Comparison of ENCODE assay signal across 25 cellular contexts in genomic region chr6:123879749-123880148, GRCh38.
A peak's percentile ranks its signal among the peaks of the same experiment; 100 is the strongest.
DNase-seq lines count a peak whose midpoint lies in the region; ATAC-seq, FAIRE-seq and TF ChIP-seq lines count a peak whose summit lies in the region.
"Had no signal": no experiment of that assay in that cellular context is flagged by ENCODE, and none has a peak within 500 bp of the region (broad histone marks: within the 10 kb centered on the region; RNA-seq: fewer than 3 reads in every experiment).

No MANE protein-coding gene starts in this region.

- H3K36me3 Mint-ChIP-seq in MCF 10A (ENCODE audit: insufficient read depth, unreplicated experiment) = no peaks in the 10 kb centered on the region
- H3K36me3 Mint-ChIP-seq: IgD-negative memory B cell had no signal

- 0% methylated on average over 2 of the region's 2 CpGs for WGBS in GM12878 (ENCODE audit: insufficient coverage, insufficient replicate concordance, low lambda C conversion rate, missing lambda C conversion rate)

- intact Hi-C loops in GM12878 (cut with micrococcal nuclease; ENCODE audit: unreplicated experiment) = no loop called here
- intact Hi-C loops in MCF 10A (cut with micrococcal nuclease) = no loop called here

- DNase-seq in GM12878 (ENCODE audit: low read depth, low spot score) (no peak), D341Med (ENCODE audit: low spot score) (no peak), MCF 10A (ENCODE audit: unreplicated experiment) (no peak), brain microvascular endothelial cell (no peak), mesenteric fat pad (ENCODE audit: low spot score) (no peak)
- DNase-seq: BE2C; EL; GF-D8; MV-4-11; NCI-H1694; NCI-H2081; NCI-H2171; NCI-H345; NCI-H524; NCI-H774; NK-92 treated with Interleukin-12 subunit alpha and Interleukin-12 subunit beta, amount 100 ng/mL, for 24 hours; SIG-M5; T-helper 1 cell; T-helper 9 cell had no signal

- no peaks in the 10 kb centered on the region for H3K9me3 Mint-ChIP-seq in MCF 10A (ENCODE audit: unreplicated experiment)

- no peak for FAIRE-seq in GM12878 (lab: Jason Lieb, UNC)
- FAIRE-seq: GM12891 had no signal

- H3K36me3 ChIP-seq in GM12878 (ENCODE audit: control insufficient read depth in 2 of 2, insufficient read depth in 2 of 2, low read length in 1 of 2) (no peaks in the 10 kb centered on the region), brain microvascular endothelial cell (replicated peaks) (no peaks in the 10 kb centered on the region)
- H3K36me3 ChIP-seq: BE2C had no signal

- no peaks in the 10 kb centered on the region for H3K4me1 Mint-ChIP-seq in MCF 10A (ENCODE audit: insufficient read depth, unreplicated experiment)
- H3K4me1 Mint-ChIP-seq: IgD-negative memory B cell had no signal

- in situ Hi-C loops in GM12878 (cut with MboI) (no loop called here), brain microvascular endothelial cell (cut with HindIII; ENCODE audit: low pct_ligation_motif_present, low sequenced_read_pairs) (no loop called here)

- no peaks in the 10 kb centered on the region for H3K79me2 ChIP-seq in GM12878 (ENCODE audit: control insufficient read depth, insufficient read depth, low read length)

- TF ChIP-seq EP300 in GM12878 (IDR thresholded peaks at IDR 0.05; ENCODE audit: borderline replicate concordance in 1 of 2, control insufficient read depth in 1 of 2, low read depth in 2 of 2, low read length in 2 of 2) = no peak

- no TSS peak for BruUV-seq in GM12878 (replicated peaks; lab: Mats Ljungman, UMichigan)
- BruUV-seq in MCF 10A (replicated peaks; lab: Mats Ljungman, UMichigan) = no TSS peak

- no peak overlapping the region for H3K27ac Mint-ChIP-seq in MCF 10A (ENCODE audit: low read depth, unreplicated experiment)
- H3K27ac Mint-ChIP-seq: IgD-negative memory B cell had no signal

- H3K9ac ChIP-seq in GM12878 (ENCODE audit: control insufficient read depth, insufficient read depth, low read length) = no peak overlapping the region

- CTCF ChIA-PET in GM12878 (lab: Yijun Ruan, JAX) (no interaction called here), MCF 10A (lab: Yijun Ruan, JAX) (no interaction called here)

- no peaks in the 10 kb centered on the region for H4K20me1 ChIP-seq in GM12878 (ENCODE audit: control insufficient read depth, insufficient read depth)

- ATAC-seq in GM18870 (IDR thresholded peaks at IDR 0.05; ENCODE audit: unreplicated experiment) = peak; percentile 55
- ATAC-seq in HG02588 (IDR thresholded peaks at IDR 0.05; ENCODE audit: unreplicated experiment) = peak; percentile 78
- peak; percentile 47 for ATAC-seq in HG02885 (IDR thresholded peaks at IDR 0.05; ENCODE audit: poor library complexity, unreplicated experiment)
- peak; percentile 54 for ATAC-seq in GM12878
- ATAC-seq: Panc1 had no signal

- no peak overlapping the region for H2AFZ ChIP-seq in GM12878 (ENCODE audit: control insufficient read depth, low read depth, low read length)

- no peaks in the 10 kb centered on the region for H3K4me1 ChIP-seq in GM12878 (ENCODE audit: control insufficient read depth, insufficient read depth, low read length)
- H3K4me1 ChIP-seq: BE2C had no signal

- H3K27ac ChIP-seq in GM12878 (ENCODE audit: control insufficient read depth, insufficient read depth) (no peak overlapping the region), brain microvascular endothelial cell (no peak overlapping the region)

- H3K27me3 Mint-ChIP-seq in MCF 10A (ENCODE audit: insufficient read depth, unreplicated experiment) = no peaks in the 10 kb centered on the region
- H3K27me3 Mint-ChIP-seq: IgD-negative memory B cell had no signal

- POLR2A ChIA-PET in GM12878 (lab: Charles Lee) (no interaction called here), MCF 10A (lab: Yijun Ruan, JAX) (no interaction called here)

- H3K4me3 ChIP-seq in GM12878 = no peak overlapping the region
- H3K4me3 ChIP-seq in brain microvascular endothelial cell (ENCODE audit: low read depth, low read length) = no peak overlapping the region

- H3K27me3 ChIP-seq in GM12878 (replicated peaks in 1 of 2; ENCODE audit: control insufficient read depth in 2 of 2, insufficient read depth in 2 of 2, low read length in 1 of 2) (no peaks in the 10 kb centered on the region), brain microvascular endothelial cell (replicated peaks) (no peaks in the 10 kb centered on the region)
- H3K27me3 ChIP-seq: BE2C had no signal

- no peak for TF ChIP-seq POLR2A in GM12878 (IDR thresholded peaks at IDR 0.05; ENCODE audit: low read depth, low read length)

- TF ChIP-seq CTCF in GM12878 (IDR thresholded peaks at IDR 0.05 in 2 of 3, conservative IDR thresholded peaks at IDR 0.05 in 1 of 3; ENCODE audit: control insufficient read depth in 2 of 3, extremely low read depth in 1 of 3, insufficient read depth in 1 of 3, low read depth in 3 of 3, low read length in 3 of 3) = no peak
- no peak for TF ChIP-seq CTCF in MCF 10A (IDR thresholded peaks at IDR 0.05; ENCODE audit: unreplicated experiment)
- no peak for TF ChIP-seq CTCF in brain microvascular endothelial cell (IDR thresholded peaks at IDR 0.05; ENCODE audit: low read depth, low read length, missing control alignments)

- no peak overlapping the region for H3K4me3 Mint-ChIP-seq in MCF 10A (ENCODE audit: unreplicated experiment)
- H3K4me3 Mint-ChIP-seq: IgD-negative memory B cell had no signal

- no peak for TF ChIP-seq RAD21 in GM12878 (IDR thresholded peaks at IDR 0.05; ENCODE audit: insufficient read depth, low read depth, low read length)

- H3K9me3 ChIP-seq in GM12878 (replicated peaks; ENCODE audit: control insufficient read depth, insufficient read depth, low read length) = no peaks in the 10 kb centered on the region
- H3K9me3 ChIP-seq: BE2C had no signal

- SMC1A ChIA-PET in GM12878 (lab: Charles Lee; ENCODE audit: uncharacterized antibody, unreplicated experiment) = interaction anchor here (0.8 to 1.3 kb wide), 3 partner anchors 9 to 64 kb away, joined by 3 read pairs; no protein-coding TSS in a partner anchor

- H3K4me2 ChIP-seq in GM12878 (ENCODE audit: control insufficient read depth, insufficient read depth) = no peak overlapping the region

- RAD21 ChIA-PET in GM12878 (lab: Charles Lee; ENCODE audit: unreplicated experiment) = no interaction called here

TF ChIP-seq in GM12878, 131 proteins besides CTCF, POLR2A, EP300 and RAD21:
- TF ChIP-seq MTA3 (IDR thresholded peaks at IDR 0.05; ENCODE audit: borderline replicate concordance, low read length) (no peak), SMC3 (IDR thresholded peaks at IDR 0.05; ENCODE audit: borderline replicate concordance, low read length) (no peak), HDGF (IDR thresholded peaks at IDR 0.05) (no peak), FOXM1 (IDR thresholded peaks at IDR 0.05; ENCODE audit: low read depth, low read length) (no peak), RAD51 (IDR thresholded peaks at IDR 0.05) (no peak)
TF ChIP-seq in GM12878: peak in this region for 0.
